Comparison of ENCODE assay signal across 8 cellular contexts in genomic region chr12:121499929-121500793, GRCh38.
DNase-seq lines count a peak whose midpoint lies in the region; ATAC-seq and TF ChIP-seq lines count a peak whose summit lies in the region.

No MANE protein-coding gene starts in this region.

- no peaks in the 10 kb centered on the region for H3K27me3 ChIP-seq in psoas muscle (ENCODE audit: insufficient read depth in 3 of 3, low read length in 2 of 3)
- no peaks in the 10 kb centered on the region for H3K27me3 ChIP-seq in upper lobe of right lung

- H3K27ac ChIP-seq in psoas muscle (peak overlapping the region; percentile 70), upper lobe of right lung (no peak overlapping the region)

- H3K4me1 ChIP-seq in psoas muscle = peaks cover 13% of the 10 kb centered on the region
- peaks cover 6% of the 10 kb centered on the region for H3K4me1 ChIP-seq in upper lobe of right lung

- H3K4me3 ChIP-seq in psoas muscle (peak overlapping the region; percentile 54), upper lobe of right lung (no peak overlapping the region)

- POLR2A ChIA-PET in activated naive CD8-positive, alpha-beta T cell treated with anti-CD3 and anti-CD28 coated beads, Interleukin-2, amount 10 ng/mL, durations not matched to agents 7 days and 5 days (lab: Charles Lee) = interaction anchor here (1.6 kb wide), 1 partner anchor 28 kb away, joined by 5 read pairs; no protein-coding TSS in a partner anchor

- H3K9me3 Mint-ChIP-seq in activated naive CD8-positive, alpha-beta T cell treated with anti-CD3 and anti-CD28 coated beads, Interleukin-2, amount 10 ng/mL, durations not matched to agents 7 days and 5 days = no peaks in the 10 kb centered on the region

- H3K9me3 ChIP-seq in psoas muscle = no peaks in the 10 kb centered on the region
- H3K9me3 ChIP-seq in upper lobe of right lung = no peaks in the 10 kb centered on the region

- TF ChIP-seq CTCF in psoas muscle (IDR thresholded peaks at IDR 0.05) (peak; percentile 99), upper lobe of right lung (IDR thresholded peaks at IDR 0.05) (peak; percentile 99)

- H3K36me3 Mint-ChIP-seq in activated naive CD8-positive, alpha-beta T cell treated with anti-CD3 and anti-CD28 coated beads, Interleukin-2, amount 10 ng/mL, durations not matched to agents 7 days and 5 days = peaks cover 6% of the 10 kb centered on the region

- H3K36me3 ChIP-seq in psoas muscle (ENCODE audit: insufficient read depth in 1 of 2, low read depth in 1 of 2) = peaks cover 0 to 9% of the 10 kb centered on the region in 2 donors
- H3K36me3 ChIP-seq in upper lobe of right lung = no peaks in the 10 kb centered on the region

- intact Hi-C loops in cardiac septum (cut with DNase I) (loop anchor here (2.0 to 5.0 kb wide), 2 partner anchors 37 to 183 kb away; no protein-coding TSS in a partner anchor), psoas muscle (cut with DNase I) (loop anchor here (5.0 kb wide), 1 partner anchor 182 kb away; no protein-coding TSS in a partner anchor), upper lobe of right lung (cut with DNase I) (loop anchor here (10.0 kb wide), 1 partner anchor 175 kb away; no protein-coding TSS in a partner anchor)

- H3K27ac Mint-ChIP-seq in activated naive CD8-positive, alpha-beta T cell treated with anti-CD3 and anti-CD28 coated beads, Interleukin-2, amount 10 ng/mL, durations not matched to agents 7 days and 5 days = peak overlapping the region; percentile 9

- ATAC-seq in activated naive CD8-positive, alpha-beta T cell treated with anti-CD3 and anti-CD28 coated beads, Interleukin-2, amount 10 ng/mL, durations not matched to agents 7 days and 5 days (ENCODE audit: low read depth) = peak; percentile 66
- ATAC-seq in psoas muscle (peak; percentile 86 to 92 (median 90)), upper lobe of right lung (peak; percentile 96), GM18511 (IDR thresholded peaks at IDR 0.05; ENCODE audit: unreplicated experiment) (no peak)

- DNase-seq in GM04504 (ENCODE audit: low read depth) = peak; percentile 35
- DNase-seq in MV-4-11 (lab: John Stamatoyannopoulos, UW) = peak; percentile 33
- peak; percentile 67 for DNase-seq in T follicular helper cell (ENCODE audit: low read depth)
- peak; percentile 82 for DNase-seq in activated naive CD8-positive, alpha-beta T cell treated with anti-CD3 and anti-CD28 coated beads, Interleukin-2, amount 10 ng/mL, durations not matched to agents 7 days and 5 days
- DNase-seq in cardiac septum (ENCODE audit: low spot score) = peak; percentile 90
- peak; percentile 81 to 87 for DNase-seq in psoas muscle
- peak; percentile 89 for DNase-seq in upper lobe of right lung

- H3K27me3 Mint-ChIP-seq in activated naive CD8-positive, alpha-beta T cell treated with anti-CD3 and anti-CD28 coated beads, Interleukin-2, amount 10 ng/mL, durations not matched to agents 7 days and 5 days = no peaks in the 10 kb centered on the region

- H3K4me3 Mint-ChIP-seq in activated naive CD8-positive, alpha-beta T cell treated with anti-CD3 and anti-CD28 coated beads, Interleukin-2, amount 10 ng/mL, durations not matched to agents 7 days and 5 days = no peak overlapping the region

- peaks cover 17% of the 10 kb centered on the region for H3K4me1 Mint-ChIP-seq in activated naive CD8-positive, alpha-beta T cell treated with anti-CD3 and anti-CD28 coated beads, Interleukin-2, amount 10 ng/mL, durations not matched to agents 7 days and 5 days

- WGBS in psoas muscle, 3 donors = 24 to 38% (median 28%) methylated on average over 21 of the region's 21 CpGs

Comparison
In these comparisons a context has a peak if more than half of its experiments do, and no peak if none do; other contexts are left out.
1. DNase-seq: peak in every context shown above with its lines; median percentile 90 in cardiac septum; 89 in upper lobe of right lung; 84 in psoas muscle; 82 in activated naive CD8-positive, alpha-beta T cell treated with anti-CD3 and anti-CD28 coated beads, Interleukin-2, amount 10 ng/mL, durations not matched to agents 7 days and 5 days; 67 in T follicular helper cell; 35 in GM04504; 33 in MV-4-11.